In genomic region chr22:30640839-30641430, GRCh38 we compare ENCODE assay signal across 25 cellular contexts.
"Had no signal": no experiment of that assay in that cellular context is flagged by ENCODE, and none has a peak within 500 bp of the region (broad histone marks: within the 10 kb centered on the region; RNA-seq: fewer than 3 reads in every experiment).

No MANE protein-coding gene starts in this region.

- H3K27ac Mint-ChIP-seq: activated naive CD8-positive, alpha-beta T cell treated with anti-CD3 and anti-CD28 coated beads for 36 hours; memory B cell; naive thymus-derived CD4-positive, alpha-beta T cell; stimulated activated naive CD8-positive, alpha-beta T cell treated with anti-CD3 and anti-CD28 coated beads, Interleukin-15, Interleukin-2, amounts not matched to agents 100 ng/mL and 50 ng/mL, for 24 hours; T-helper 1 cell treated with Interleukin-12 subunit alpha and Interleukin-12 subunit beta and Interleukin-4 antibody, amounts not matched to agents 30 μg/mL and 1 μg/mL, for 36 hours had no signal

- H3K4me3 Mint-ChIP-seq: activated naive CD8-positive, alpha-beta T cell treated with anti-CD3 and anti-CD28 coated beads for 36 hours; activated T-helper 1 cell treated with anti-CD3 and anti-CD28 coated beads, Interleukin-12 subunit alpha, Interleukin-12 subunit beta, Interleukin-2, Interleukin-4 antibody, amounts not matched to agents 30 ng/mL and 10 ng/mL and 1 ng/mL, durations not matched to agents 14 hours and 24 hours and 36 hours; central memory CD8-positive, alpha-beta T cell; memory B cell; naive thymus-derived CD4-positive, alpha-beta T cell; stimulated activated naive CD8-positive, alpha-beta T cell treated with anti-CD3 and anti-CD28 coated beads, Interleukin-15, Interleukin-2, amounts not matched to agents 100 ng/mL and 50 ng/mL, for 24 hours; T-helper 1 cell treated with Interleukin-12 subunit alpha and Interleukin-12 subunit beta and Interleukin-4 antibody, amounts not matched to agents 30 μg/mL and 1 μg/mL, for 36 hours had no signal

- H3K27ac ChIP-seq: body of pancreas, coronary artery, gastroesophageal sphincter, hepatocyte, pancreas, SJSA1, skin epidermis, thoracic aorta, upper lobe of left lung, VCaP had no signal

- H3K9me3 ChIP-seq: body of pancreas, gastroesophageal sphincter, mucosa of descending colon, pancreas, SJSA1, thoracic aorta, upper lobe of left lung had no signal

- H3K27me3 ChIP-seq: body of pancreas, gastroesophageal sphincter, hepatocyte, pancreas, SJSA1, upper lobe of left lung had no signal

- H3K4me3 ChIP-seq: body of pancreas, coronary artery, gastroesophageal sphincter, hepatocyte, mucosa of descending colon, pancreas, SJSA1, skin epidermis, thoracic aorta, upper lobe of left lung had no signal

- H3K9me3 Mint-ChIP-seq: activated T-helper 1 cell treated with anti-CD3 and anti-CD28 coated beads, Interleukin-12 subunit alpha, Interleukin-12 subunit beta, Interleukin-2, Interleukin-4 antibody, amounts not matched to agents 30 ng/mL and 10 ng/mL and 1 ng/mL, durations not matched to agents 14 hours and 24 hours and 36 hours; central memory CD8-positive, alpha-beta T cell; stimulated activated naive CD8-positive, alpha-beta T cell treated with anti-CD3 and anti-CD28 coated beads, Interleukin-15, Interleukin-2, amounts not matched to agents 100 ng/mL and 50 ng/mL, for 24 hours; T-helper 1 cell treated with Interleukin-12 subunit alpha and Interleukin-12 subunit beta and Interleukin-4 antibody, amounts not matched to agents 30 μg/mL and 1 μg/mL, for 36 hours had no signal

- ATAC-seq: body of pancreas; gastroesophageal sphincter; left lobe of liver; mucosa of descending colon; naive thymus-derived CD4-positive, alpha-beta T cell; pancreas had no signal

- DNase-seq: activated CD4-positive, alpha-beta T cell treated with anti-CD3 and anti-CD28 coated beads for 1 hour; activated gamma-delta T cell treated with Interleukin-2 at 50 U/mL for 16 hours; activated naive CD8-positive, alpha-beta T cell treated with anti-CD3 and anti-CD28 coated beads for 36 hours; amniotic stem cell; body of pancreas; mucosa of descending colon; naive thymus-derived CD4-positive, alpha-beta T cell; pancreas; retina; stimulated activated CD4-positive, alpha-beta T cell treated with anti-CD3 and anti-CD28 coated beads, Interleukin-15, amount 100 ng/mL, for 24 hours; stimulated activated CD4-positive, alpha-beta T cell treated with anti-CD3 and anti-CD28 coated beads, Interleukin-2, amount 100 ng/mL, for 48 hours; upper lobe of left lung had no signal

- H3K36me3 ChIP-seq: gastroesophageal sphincter, pancreas, SJSA1, thoracic aorta, upper lobe of left lung had no signal

- FAIRE-seq: pancreas had no signal

- H3K27me3 Mint-ChIP-seq: activated naive CD8-positive, alpha-beta T cell treated with anti-CD3 and anti-CD28 coated beads for 36 hours; central memory CD8-positive, alpha-beta T cell; memory B cell; naive thymus-derived CD4-positive, alpha-beta T cell; stimulated activated naive CD8-positive, alpha-beta T cell treated with anti-CD3 and anti-CD28 coated beads, Interleukin-15, Interleukin-2, amounts not matched to agents 100 ng/mL and 50 ng/mL, for 24 hours had no signal
